10 cellular contexts compared by ENCODE assay signal in the genomic region with DNA sequence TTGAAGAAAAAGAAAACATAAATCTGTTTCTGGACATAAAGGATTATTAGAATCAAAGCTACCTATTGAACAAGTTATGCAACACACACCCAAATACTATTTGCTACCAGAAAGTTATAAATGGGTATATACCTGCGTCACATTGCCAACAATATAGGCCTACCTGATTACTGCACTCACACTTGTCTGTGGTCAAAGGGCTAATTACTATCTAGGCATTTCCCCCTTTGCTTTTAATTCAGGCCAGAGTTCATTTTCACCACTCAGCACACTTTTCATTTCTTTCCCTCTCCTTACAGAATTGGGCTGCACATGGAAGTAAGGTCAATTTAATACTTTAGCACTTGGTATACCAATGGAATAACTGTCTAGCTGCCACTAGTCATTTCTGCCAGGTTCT. TPM values are rescaled to one million over a fixed set of nuclear protein-coding genes. Genes with fewer than 3 reads are reported as not detected.
DNase-seq lines count a peak whose midpoint lies in the region; ATAC-seq and TF ChIP-seq lines count a peak whose summit lies in the region.
"Had no signal": no experiment of that assay in that cellular context is flagged by ENCODE, and none has a peak within 500 bp of the region (broad histone marks: within the 10 kb centered on the region; RNA-seq: fewer than 3 reads in every experiment).

No MANE protein-coding gene starts in this region.

- H3K27me3 Mint-ChIP-seq in CD8-positive, alpha-beta memory T cell, result peaks cover 0 to 4% of the 10 kb centered on the region in 2 donors
- no peaks in the 10 kb centered on the region for H3K27me3 Mint-ChIP-seq in osteocyte (ENCODE audit: unreplicated experiment)

- peak overlapping the region; percentile 71 for H3K4me2 ChIP-seq in OCI-LY1 (ENCODE audit: low read length)

- H2AFZ ChIP-seq in OCI-LY1 (ENCODE audit: low read length), result no peak overlapping the region

- CTCF ChIA-PET in CD8-positive, alpha-beta memory T cell (lab: Charles Lee), result interaction anchor here (0.9 to 1.4 kb wide), 2 partner anchors 376 to 378 kb away, joined by 4 read pairs; partner anchors contain the start of gene NEMF

- H3K27ac ChIP-seq in CD8-positive, alpha-beta memory T cell (ENCODE audit: low read depth, low read length), result peak overlapping the region; percentile 64
- peak overlapping the region; percentile 23 for H3K27ac ChIP-seq in OCI-LY1 (ENCODE audit: low read depth, low read length, poor library complexity, severe bottlenecking)

- TF ChIP-seq CTCF in OCI-LY1 (IDR thresholded peaks at IDR 0.05; ENCODE audit: low read length) (no peak), osteocyte (IDR thresholded peaks at IDR 0.05) (no peak)

- H3K4me1 Mint-ChIP-seq in CD8-positive, alpha-beta memory T cell, result peaks cover 52 to 81% (median 71%) of the 10 kb centered on the region in 3 donors
- H3K4me1 Mint-ChIP-seq in osteocyte (ENCODE audit: unreplicated experiment), result peaks cover 49% of the 10 kb centered on the region

- no peaks in the 10 kb centered on the region for H3K9me3 Mint-ChIP-seq in CD8-positive, alpha-beta memory T cell
- H3K9me3 Mint-ChIP-seq in osteocyte (ENCODE audit: unreplicated experiment), result no peaks in the 10 kb centered on the region

- peaks cover 33% of the 10 kb centered on the region for H3K4me1 ChIP-seq in CD8-positive, alpha-beta memory T cell (ENCODE audit: insufficient read depth, low read length)
- H3K4me1 ChIP-seq in OCI-LY1 (ENCODE audit: insufficient read depth, low read length, severe bottlenecking) (peaks cover 41% of the 10 kb centered on the region), endocrine pancreas (ENCODE audit: control insufficient read depth, insufficient read depth, low read length) (peaks cover 20% of the 10 kb centered on the region)

- H3F3A ChIP-seq in OCI-LY1 (ENCODE audit: insufficient read depth, low read length), result no peaks in the 10 kb centered on the region; the same call in 1 of the 2 replicates

- POLR2A ChIA-PET in CD8-positive, alpha-beta memory T cell (lab: Charles Lee), result no interaction called here

- peaks cover 54% of the 10 kb centered on the region for H3K79me2 ChIP-seq in OCI-LY1 (ENCODE audit: insufficient read depth, low read length)

- H3K27me3 ChIP-seq in CD8-positive, alpha-beta memory T cell (ENCODE audit: insufficient read depth, low read length, poor library complexity, severe bottlenecking), result no peaks in the 10 kb centered on the region
- no peaks in the 10 kb centered on the region for H3K27me3 ChIP-seq in OCI-LY1 (ENCODE audit: insufficient read depth, low read length)
- H3K27me3 ChIP-seq in endocrine pancreas (ENCODE audit: control insufficient read depth, insufficient read depth, low read length), result no peaks in the 10 kb centered on the region

- no peaks in the 10 kb centered on the region for H3K9me2 ChIP-seq in OCI-LY1 (ENCODE audit: low read depth, low read length)

- H3K36me3 ChIP-seq in CD8-positive, alpha-beta memory T cell (ENCODE audit: insufficient read depth, low read length), result no peaks in the 10 kb centered on the region
- peaks cover 5% of the 10 kb centered on the region; the same call in 1 of the 2 replicates for H3K36me3 ChIP-seq in OCI-LY1 (ENCODE audit: insufficient read depth, low read length)
- no peaks in the 10 kb centered on the region for H3K36me3 ChIP-seq in endocrine pancreas (ENCODE audit: control insufficient read depth, insufficient read depth, low read length)

- H3K27ac Mint-ChIP-seq in CD8-positive, alpha-beta memory T cell, result peak overlapping the region in 7 of 8 donors; percentile 14 to 96 (median 58)
- peak overlapping the region; percentile 95 for H3K27ac Mint-ChIP-seq in osteocyte (ENCODE audit: unreplicated experiment)

- H3K4me3 ChIP-seq in CD8-positive, alpha-beta memory T cell (ENCODE audit: low read length), result peak overlapping the region; percentile 79
- H3K4me3 ChIP-seq in OCI-LY1 (ENCODE audit: low read depth, low read length, poor library complexity, severe bottlenecking) (peak overlapping the region; percentile 97), endocrine pancreas (ENCODE audit: control insufficient read depth, insufficient read depth, low read length) (peak overlapping the region; percentile 99)

- DNase-seq in CD8-positive, alpha-beta memory T cell, result no peak
- DNase-seq in osteocyte (ENCODE audit: extremely low spot score, unreplicated experiment) (no peak), Kasumi-1 (lab: John Stamatoyannopoulos, UW) (no peak), NCI-H1694 treated with DMSO at 0.1 percent for 48 hours (lab: John Stamatoyannopoulos, UW) (no peak), DMS53 treated with DMSO at 0.1 percent for 48 hours (lab: John Stamatoyannopoulos, UW; ENCODE audit: unreplicated experiment) (no peak)
- DNase-seq: activated gamma-delta T cell treated with Interleukin-2 at 50 U/mL for 16 hours, NCI-H1105 had no signal

- H3K9ac ChIP-seq in OCI-LY1 (ENCODE audit: low read length) (peak overlapping the region; percentile 93), endocrine pancreas (ENCODE audit: control insufficient read depth, insufficient read depth, low read length) (no peak overlapping the region)

- H3K9me3 ChIP-seq in CD8-positive, alpha-beta memory T cell (ENCODE audit: low read length), result no peaks in the 10 kb centered on the region
- no peaks in the 10 kb centered on the region for H3K9me3 ChIP-seq in OCI-LY1 (ENCODE audit: low read length)
- no peaks in the 10 kb centered on the region for H3K9me3 ChIP-seq in endocrine pancreas (ENCODE audit: control insufficient read depth, low read length)

- H3K36me3 Mint-ChIP-seq in CD8-positive, alpha-beta memory T cell, result peaks cover 0 to 10% (median 3%) of the 10 kb centered on the region in 3 donors
- no peaks in the 10 kb centered on the region for H3K36me3 Mint-ChIP-seq in osteocyte (ENCODE audit: unreplicated experiment)

- no peaks in the 10 kb centered on the region for H4K20me1 ChIP-seq in OCI-LY1 (ENCODE audit: insufficient read depth, low read length)

- no peak for ATAC-seq in HG03521 (IDR thresholded peaks at IDR 0.05; ENCODE audit: unreplicated experiment)

- peak overlapping the region; percentile 18 to 96 (median 85) for H3K4me3 Mint-ChIP-seq in CD8-positive, alpha-beta memory T cell
- H3K4me3 Mint-ChIP-seq in osteocyte (ENCODE audit: unreplicated experiment), result peak overlapping the region; percentile 84

RNA-seq across cellular contexts. Expression of gene SOS2, which starts 1.7 kb away (rescaled TPM):
- total RNA-seq in CD8-positive, alpha-beta memory T cell, result 10 to 100 TPM; 18.4 to 20.2 TPM
- 16.5 TPM for polyA plus RNA-seq in CD8-positive, alpha-beta memory T cell
- 29.3 and 32.4 TPM in 2 replicates for total RNA-seq in osteocyte
